25 cellular contexts compared by ENCODE assay signal in the genomic region with DNA sequence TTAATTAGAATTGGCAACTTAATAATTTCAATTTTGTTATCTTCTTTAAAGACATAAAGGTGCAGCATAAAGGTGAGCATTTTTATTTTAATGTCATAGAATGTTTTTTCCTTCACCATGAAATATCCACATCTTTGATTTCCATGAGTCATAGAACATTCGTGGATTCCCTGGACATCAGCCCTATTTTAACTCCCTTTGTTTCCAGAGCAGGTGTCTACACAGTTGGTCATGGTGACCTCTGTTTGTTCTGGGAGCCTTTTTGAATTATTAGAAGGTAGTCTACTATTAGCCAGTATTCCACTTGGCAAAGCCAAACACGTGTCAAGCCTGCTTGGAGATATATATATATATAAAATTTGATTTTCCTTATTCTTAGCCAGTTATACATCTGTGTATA.
"Had no signal": no experiment of that assay in that cellular context is flagged by ENCODE, and none has a peak within 500 bp of the region (broad histone marks: within the 10 kb centered on the region; RNA-seq: fewer than 3 reads in every experiment).

No MANE protein-coding gene starts in this region.

- ATAC-seq: activated CD8-positive, alpha-beta memory T cell treated with anti-CD3 and anti-CD28 coated beads, Interleukin-2, amount 10 ng/mL, durations not matched to agents 7 days and 5 days; activated CD8-positive, alpha-beta T cell treated with anti-CD3 and anti-CD28 coated beads for 36 hours; activated naive CD8-positive, alpha-beta T cell treated with anti-CD3 and anti-CD28 coated beads, Interleukin-2, amount 50 U/mL, for 24 hours; left lobe of liver; natural killer cell; psoas muscle; right cardiac atrium had no signal

- H3K4me1 ChIP-seq: psoas muscle, transverse colon had no signal

- H3K4me1 Mint-ChIP-seq: activated CD4-positive, alpha-beta T cell treated with anti-CD3 and anti-CD28 coated beads, Interleukin-2, amount 10 ng/mL, durations not matched to agents 24 days and 14 days; activated CD8-positive, alpha-beta memory T cell treated with anti-CD3 and anti-CD28 coated beads, Interleukin-2, amount 10 ng/mL, durations not matched to agents 7 days and 5 days; activated naive CD8-positive, alpha-beta T cell treated with anti-CD3 and anti-CD28 coated beads, Interleukin-2, amount 50 U/mL, for 24 hours; brain; natural killer cell had no signal

- H3K27ac ChIP-seq: hepatocyte, psoas muscle, stomach, suprapubic skin, transverse colon had no signal

- H3K27ac Mint-ChIP-seq: activated CD4-positive, alpha-beta T cell treated with anti-CD3 and anti-CD28 coated beads, Interleukin-2, amount 10 ng/mL, durations not matched to agents 24 days and 14 days; activated CD8-positive, alpha-beta memory T cell treated with anti-CD3 and anti-CD28 coated beads, Interleukin-2, amount 10 ng/mL, durations not matched to agents 7 days and 5 days; activated CD8-positive, alpha-beta T cell treated with anti-CD3 and anti-CD28 coated beads for 36 hours; activated naive CD8-positive, alpha-beta T cell treated with anti-CD3 and anti-CD28 coated beads, Interleukin-2, amount 50 U/mL, for 24 hours; brain; dendritic cell treated with granulocyte-macrophage colony-stimulating factor and Interleukin-4, amounts not matched to agents 40 ng/mL and 50 ng/mL, for 4 days; immature natural killer cell; natural killer cell had no signal

- H3K27me3 Mint-ChIP-seq: activated CD4-positive, alpha-beta T cell treated with anti-CD3 and anti-CD28 coated beads, Interleukin-2, amount 10 ng/mL, durations not matched to agents 24 days and 14 days; activated CD8-positive, alpha-beta memory T cell treated with anti-CD3 and anti-CD28 coated beads, Interleukin-2, amount 10 ng/mL, durations not matched to agents 7 days and 5 days; activated CD8-positive, alpha-beta T cell treated with anti-CD3 and anti-CD28 coated beads for 36 hours; activated naive CD8-positive, alpha-beta T cell treated with anti-CD3 and anti-CD28 coated beads, Interleukin-2, amount 50 U/mL, for 24 hours; brain; dendritic cell treated with granulocyte-macrophage colony-stimulating factor and Interleukin-4, amounts not matched to agents 40 ng/mL and 50 ng/mL, for 4 days had no signal

- H3K27me3 ChIP-seq: hepatocyte, stomach, suprapubic skin, transverse colon had no signal

- H3K9me3 ChIP-seq: psoas muscle, stomach, suprapubic skin, transverse colon had no signal

- H3K4me3 ChIP-seq: hepatocyte, lung, psoas muscle, stomach, suprapubic skin, transverse colon had no signal

- H3K9me3 Mint-ChIP-seq: activated CD4-positive, alpha-beta T cell treated with anti-CD3 and anti-CD28 coated beads, Interleukin-2, amount 10 ng/mL, durations not matched to agents 24 days and 14 days; activated CD8-positive, alpha-beta T cell treated with anti-CD3 and anti-CD28 coated beads for 36 hours; activated naive CD8-positive, alpha-beta T cell treated with anti-CD3 and anti-CD28 coated beads, Interleukin-2, amount 50 U/mL, for 24 hours; dendritic cell treated with granulocyte-macrophage colony-stimulating factor and Interleukin-4, amounts not matched to agents 40 ng/mL and 50 ng/mL, for 4 days; immature natural killer cell; natural killer cell had no signal

- H2AFZ ChIP-seq: hepatocyte had no signal

- H3K36me3 Mint-ChIP-seq: activated CD8-positive, alpha-beta memory T cell treated with anti-CD3 and anti-CD28 coated beads, Interleukin-2, amount 10 ng/mL, durations not matched to agents 7 days and 5 days; brain; natural killer cell had no signal

- H3K79me2 ChIP-seq: hepatocyte had no signal

- H3K4me3 Mint-ChIP-seq: activated CD4-positive, alpha-beta T cell treated with anti-CD3 and anti-CD28 coated beads, Interleukin-2, amount 10 ng/mL, durations not matched to agents 24 days and 14 days; activated CD8-positive, alpha-beta memory T cell treated with anti-CD3 and anti-CD28 coated beads, Interleukin-2, amount 10 ng/mL, durations not matched to agents 7 days and 5 days; activated CD8-positive, alpha-beta T cell treated with anti-CD3 and anti-CD28 coated beads for 36 hours; activated naive CD8-positive, alpha-beta T cell treated with anti-CD3 and anti-CD28 coated beads, Interleukin-2, amount 50 U/mL, for 24 hours; brain; dendritic cell treated with granulocyte-macrophage colony-stimulating factor and Interleukin-4, amounts not matched to agents 40 ng/mL and 50 ng/mL, for 4 days; immature natural killer cell; natural killer cell had no signal

- H3K36me3 ChIP-seq: stomach, suprapubic skin, transverse colon had no signal

- DNase-seq: activated CD4-positive, alpha-beta T cell treated with anti-CD3 and anti-CD28 coated beads, Interleukin-2, amount 10 ng/mL, durations not matched to agents 24 days and 14 days; activated CD8-positive, alpha-beta memory T cell treated with anti-CD3 and anti-CD28 coated beads, Interleukin-2, amount 10 ng/mL, durations not matched to agents 7 days and 5 days; activated CD8-positive, alpha-beta T cell treated with anti-CD3 and anti-CD28 coated beads for 36 hours; activated gamma-delta T cell; activated naive CD4-positive, alpha-beta T cell treated with anti-CD3 and anti-CD28 coated beads, Interleukin-2, amount 50 U/mL, for 16 hours; activated naive CD8-positive, alpha-beta T cell treated with anti-CD3 and anti-CD28 coated beads, Interleukin-2, amount 50 U/mL, for 24 hours; activated T-cell treated with anti-CD3 and anti-CD28 coated beads for 4 hours; anterior cingulate cortex; caudate nucleus; effector memory CD4-positive, alpha-beta T cell; glutamatergic neuron; immature natural killer cell; natural killer cell; psoas muscle; right cardiac atrium; stimulated activated CD4-positive, alpha-beta T cell treated with anti-CD3 and anti-CD28 coated beads, Interleukin-12 subunit alpha, Interleukin-12 subunit beta, amount 100 ng/mL, for 4 hours; stimulated activated CD4-positive, alpha-beta T cell treated with anti-CD3 and anti-CD28 coated beads, Interleukin-1b, Interleukin-23, amount 100 ng/mL, for 48 hours; stomach; transverse colon had no signal

- H3K4me2 ChIP-seq: hepatocyte had no signal
